1 cellular context compared by ENCODE assay signal in the genomic region with DNA sequence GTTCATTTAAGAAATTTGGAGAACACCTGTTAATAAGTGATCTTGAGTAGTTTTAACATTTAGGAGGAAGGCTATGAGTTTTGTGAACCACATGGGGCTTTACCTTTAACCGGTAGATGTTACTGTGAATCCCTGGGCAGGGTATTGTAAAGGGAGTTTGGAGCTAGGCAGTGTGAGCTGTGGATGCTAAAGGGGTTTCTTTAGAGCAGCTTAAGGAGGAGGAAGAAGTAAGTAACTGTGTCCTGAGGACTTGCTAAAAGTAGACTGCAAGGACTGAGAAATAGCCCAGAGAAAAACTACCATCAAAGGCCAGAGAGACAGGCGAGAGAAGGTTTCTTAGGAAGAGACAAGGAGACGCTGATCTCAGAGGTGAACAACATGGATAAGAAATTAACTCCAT.
TF ChIP-seq lines count a peak whose summit lies in the region.

No MANE protein-coding gene starts in this region.

TF ChIP-seq in K562, 482 proteins besides CTCF, POLR2A, EP300 and RAD21:
- TF ChIP-seq, protein P1, sequence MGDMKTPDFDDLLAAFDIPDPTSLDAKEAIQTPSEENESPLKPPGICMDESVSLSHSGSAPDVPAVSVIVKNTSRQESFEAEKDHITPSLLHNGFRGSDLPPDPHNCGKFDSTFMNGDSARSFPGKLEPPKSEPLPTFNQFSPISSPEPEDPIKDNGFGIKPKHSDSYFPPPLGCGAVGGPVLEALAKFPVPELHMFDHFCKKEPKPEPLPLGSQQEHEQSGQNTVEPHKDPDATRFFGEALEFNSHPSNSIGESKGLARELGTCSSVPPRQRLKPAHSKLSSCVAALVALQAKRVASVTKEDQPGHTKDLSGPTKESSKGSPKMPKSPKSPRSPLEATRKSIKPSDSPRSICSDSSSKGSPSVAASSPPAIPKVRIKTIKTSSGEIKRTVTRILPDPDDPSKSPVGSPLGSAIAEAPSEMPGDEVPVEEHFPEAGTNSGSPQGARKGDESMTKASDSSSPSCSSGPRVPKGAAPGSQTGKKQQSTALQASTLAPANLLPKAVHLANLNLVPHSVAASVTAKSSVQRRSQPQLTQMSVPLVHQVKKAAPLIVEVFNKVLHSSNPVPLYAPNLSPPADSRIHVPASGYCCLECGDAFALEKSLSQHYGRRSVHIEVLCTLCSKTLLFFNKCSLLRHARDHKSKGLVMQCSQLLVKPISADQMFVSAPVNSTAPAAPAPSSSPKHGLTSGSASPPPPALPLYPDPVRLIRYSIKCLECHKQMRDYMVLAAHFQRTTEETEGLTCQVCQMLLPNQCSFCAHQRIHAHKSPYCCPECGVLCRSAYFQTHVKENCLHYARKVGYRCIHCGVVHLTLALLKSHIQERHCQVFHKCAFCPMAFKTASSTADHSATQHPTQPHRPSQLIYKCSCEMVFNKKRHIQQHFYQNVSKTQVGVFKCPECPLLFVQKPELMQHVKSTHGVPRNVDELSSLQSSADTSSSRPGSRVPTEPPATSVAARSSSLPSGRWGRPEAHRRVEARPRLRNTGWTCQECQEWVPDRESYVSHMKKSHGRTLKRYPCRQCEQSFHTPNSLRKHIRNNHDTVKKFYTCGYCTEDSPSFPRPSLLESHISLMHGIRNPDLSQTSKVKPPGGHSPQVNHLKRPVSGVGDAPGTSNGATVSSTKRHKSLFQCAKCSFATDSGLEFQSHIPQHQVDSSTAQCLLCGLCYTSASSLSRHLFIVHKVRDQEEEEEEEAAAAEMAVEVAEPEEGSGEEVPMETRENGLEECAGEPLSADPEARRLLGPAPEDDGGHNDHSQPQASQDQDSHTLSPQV (IDR thresholded peaks at IDR 0.05), result peak; percentile 25; the same call in 1 of the 2 replicates
- TF ChIP-seq ZNF311 (CRISPR knock-in tag; IDR thresholded peaks at IDR 0.05), result no peak
- 0 out of 2 replicates have a peak, but pooled peaks have one; percentile 7 for TF ChIP-seq RBFOX2 (IDR thresholded peaks at IDR 0.05; ENCODE audit: low read depth, low read length)
